Comparison of ENCODE assay signal across 21 cellular contexts in the genomic region with DNA sequence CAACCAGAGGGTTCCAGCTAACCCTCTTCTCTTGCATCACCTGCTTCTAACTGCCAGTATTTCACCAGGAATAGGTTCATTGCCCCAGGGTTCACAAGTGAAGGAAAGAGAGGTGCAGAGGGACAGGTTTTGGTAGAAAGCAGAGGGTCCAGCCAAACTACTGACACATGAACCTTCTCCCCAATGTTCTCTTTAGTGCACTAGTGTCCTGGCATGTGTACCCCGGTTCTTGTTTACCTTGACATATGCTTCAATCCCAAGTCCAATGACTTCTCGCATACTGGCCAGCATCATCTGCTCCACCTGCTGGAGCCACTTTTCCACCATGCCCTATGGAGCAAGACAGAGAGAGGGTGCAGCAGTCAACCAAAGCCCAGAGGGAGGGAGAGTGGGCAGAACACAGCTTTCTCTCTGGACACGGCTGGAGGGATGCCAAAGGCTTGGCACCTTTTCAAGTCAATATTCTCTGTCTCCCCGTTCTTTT.
DNase-seq lines count a peak whose midpoint lies in the region; ATAC-seq, FAIRE-seq and TF ChIP-seq lines count a peak whose summit lies in the region.
"Had no signal": no experiment of that assay in that cellular context is flagged by ENCODE, and none has a peak within 500 bp of the region (broad histone marks: within the 10 kb centered on the region; RNA-seq: fewer than 3 reads in every experiment).

No MANE protein-coding gene starts in this region.

- H4K20me1 ChIP-seq in H1 (replicated peaks in 1 of 2; ENCODE audit: control insufficient read depth in 1 of 2, insufficient read depth in 2 of 2, low read length in 2 of 2), result no peaks in the 10 kb centered on the region

- H4K91ac ChIP-seq in H1 (replicated peaks; ENCODE audit: insufficient read length, low read length), result no peak overlapping the region

- H3K4me1 ChIP-seq in H1 (replicated peaks in 1 of 4; ENCODE audit: control insufficient read depth in 3 of 4, insufficient read depth in 4 of 4, low read length in 3 of 4), result no peaks in the 10 kb centered on the region
- no peaks in the 10 kb centered on the region for H3K4me1 ChIP-seq in effector memory CD4-positive, alpha-beta T cell (ENCODE audit: control insufficient read depth, insufficient read depth, low read length, poor library complexity, severe bottlenecking)
- H3K4me1 ChIP-seq: SJSA1 had no signal

- no peak overlapping the region for H3K56ac ChIP-seq in H1 (replicated peaks; ENCODE audit: insufficient read length, low read depth, low read length)

- H3K27me3 Mint-ChIP-seq in stimulated activated memory B cell treated with anti-CD40 and anti-IgM and Interleukin-4, amounts not matched to agents 10 μg/mL and 1 μg/mL and 100 μg/mL, for 72 hours, result no peaks in the 10 kb centered on the region

- H3K18ac ChIP-seq in H1 (ENCODE audit: extremely low read depth, low read length), result no peak overlapping the region

- no peaks in the 10 kb centered on the region for H3K79me1 ChIP-seq in H1 (ENCODE audit: low read depth, low read length)

- H3K27me3 ChIP-seq in H1 (replicated peaks in 1 of 4; ENCODE audit: control insufficient read depth in 3 of 4, extremely low read depth in 1 of 4, insufficient read depth in 3 of 4, low read length in 3 of 4), result no peaks in the 10 kb centered on the region
- no peaks in the 10 kb centered on the region for H3K27me3 ChIP-seq in effector memory CD4-positive, alpha-beta T cell (replicated peaks; ENCODE audit: control insufficient read depth, insufficient read depth, low read length, poor library complexity, severe bottlenecking)

- H3K9me3 Mint-ChIP-seq in stimulated activated memory B cell treated with anti-CD40 and anti-IgM and Interleukin-4, amounts not matched to agents 10 μg/mL and 1 μg/mL and 100 μg/mL, for 72 hours, result no peaks in the 10 kb centered on the region

- H3K79me2 ChIP-seq in H1 (ENCODE audit: control insufficient read depth in 1 of 2, insufficient read depth in 2 of 2, low read length in 2 of 2), result no peaks in the 10 kb centered on the region

- peak overlapping the region; percentile 51; the same call in 1 of the 2 replicates for H2AFZ ChIP-seq in H1 (ENCODE audit: low read length)

- no peaks in the 10 kb centered on the region for H3K36me3 ChIP-seq in H1 (ENCODE audit: control insufficient read depth in 2 of 4, insufficient read depth in 4 of 4, low read length in 3 of 4)
- H3K36me3 ChIP-seq in effector memory CD4-positive, alpha-beta T cell (ENCODE audit: control insufficient read depth, insufficient read depth, low read length), result no peaks in the 10 kb centered on the region
- H3K36me3 ChIP-seq: SJSA1 had no signal

- TF ChIP-seq EP300 in H1 (IDR thresholded peaks at IDR 0.05; ENCODE audit: borderline replicate concordance in 1 of 2, low read depth in 2 of 2, low read length in 2 of 2), result no peak

- WGBS in H1 (ENCODE audit: extremely low coverage in 1 of 2, insufficient coverage in 1 of 2, insufficient read length in 1 of 2, insufficient replicate concordance in 2 of 2, low coverage in 1 of 2, low lambda C conversion rate in 2 of 2, missing lambda C conversion rate in 1 of 2), 2 experiments, result 92% methylated on average over 2 of the region's 4 CpGs; no CpG with 5 or more reads in 1 of the 2 experiments

- no peak overlapping the region for H4K8ac ChIP-seq in H1 (ENCODE audit: extremely low read depth, insufficient read depth, low read length)

- no peak overlapping the region for H4K5ac ChIP-seq in H1 (ENCODE audit: insufficient read length, low read depth, low read length)

- no peak overlapping the region for H3K4me2 ChIP-seq in H1 (ENCODE audit: insufficient read depth in 1 of 2, low read depth in 2 of 2, low read length in 2 of 2)

- CTCF ChIA-PET in H1 (lab: Charles Lee; ENCODE audit: partially characterized antibody), result interaction anchor here (0.6 kb wide), 1 partner anchor 52 kb away, joined by 3 read pairs; no protein-coding TSS in a partner anchor

- POLR2A ChIA-PET in H1 (lab: Charles Lee; ENCODE audit: partially characterized antibody), result no interaction called here

- no peak overlapping the region for H3K9ac ChIP-seq in H1 (replicated peaks in 1 of 4; ENCODE audit: extremely low read depth in 1 of 4, low read depth in 3 of 4, low read length in 3 of 4)

- H2BK12ac ChIP-seq in H1 (ENCODE audit: low read depth, low read length), result no peak overlapping the region

- no peak overlapping the region for H3K4me3 ChIP-seq in H1 (ENCODE audit: extremely low read depth in 1 of 4, insufficient read depth in 2 of 4, low read depth in 3 of 4, low read length in 4 of 4)
- no peak overlapping the region for H3K4me3 ChIP-seq in effector memory CD4-positive, alpha-beta T cell (ENCODE audit: insufficient read depth, low read depth, low read length, poor library complexity, severe bottlenecking)
- H3K4me3 ChIP-seq: K562, SJSA1 had no signal

- H3K36me3 Mint-ChIP-seq in stimulated activated memory B cell treated with anti-CD40 and anti-IgM and Interleukin-4, amounts not matched to agents 10 μg/mL and 1 μg/mL and 100 μg/mL, for 72 hours, result no peaks in the 10 kb centered on the region

- H2AK5ac ChIP-seq in H1 (ENCODE audit: low read depth, low read length), result no peak overlapping the region

- H3K14ac ChIP-seq in H1 (ENCODE audit: insufficient read length), result no peak overlapping the region

- FAIRE-seq in H1 (lab: Jason Lieb, UNC), result no peak
- FAIRE-seq: G401.6, GM12891, GM19239, K562 had no signal

- ATAC-seq in stimulated activated memory B cell treated with anti-CD40 and anti-IgM and Interleukin-4, amounts not matched to agents 10 μg/mL and 1 μg/mL and 100 μg/mL, for 72 hours, result peak; percentile 11
- ATAC-seq: HCT116, K562 had no signal

- H2BK5ac ChIP-seq in H1 (ENCODE audit: low read depth, low read length), result no peak overlapping the region

- H2BK20ac ChIP-seq in H1 (ENCODE audit: low read length), result no peak overlapping the region

- no peak overlapping the region for H3K4ac ChIP-seq in H1 (replicated peaks; ENCODE audit: insufficient read length, low read depth, low read length)

- no peak for TF ChIP-seq RAD21 in H1 (IDR thresholded peaks at IDR 0.05 in 1 of 2, conservative IDR thresholded peaks at IDR 0.05 in 1 of 2; ENCODE audit: low read depth in 2 of 2, low read length in 2 of 2)

- no peak for TF ChIP-seq CTCF in H1 (IDR thresholded peaks at IDR 0.05; ENCODE audit: control extremely low read depth in 1 of 3, insufficient read depth in 1 of 3, low read depth in 1 of 3, low read length in 3 of 3)

- no peaks in the 10 kb centered on the region for H3K23me2 ChIP-seq in H1 (ENCODE audit: low read depth, low read length)

- H3K4me3 Mint-ChIP-seq in stimulated activated memory B cell treated with anti-CD40 and anti-IgM and Interleukin-4, amounts not matched to agents 10 μg/mL and 1 μg/mL and 100 μg/mL, for 72 hours, result no peak overlapping the region

- no peaks in the 10 kb centered on the region for H3K4me1 Mint-ChIP-seq in stimulated activated memory B cell treated with anti-CD40 and anti-IgM and Interleukin-4, amounts not matched to agents 10 μg/mL and 1 μg/mL and 100 μg/mL, for 72 hours

- no peak overlapping the region for H3K27ac Mint-ChIP-seq in stimulated activated memory B cell treated with anti-CD40 and anti-IgM and Interleukin-4, amounts not matched to agents 10 μg/mL and 1 μg/mL and 100 μg/mL, for 72 hours

- H3K23ac ChIP-seq in H1 (ENCODE audit: insufficient read length), result no peak overlapping the region

- no peak overlapping the region for H3K27ac ChIP-seq in H1 (ENCODE audit: low read depth, low read length)
- no peak overlapping the region for H3K27ac ChIP-seq in effector memory CD4-positive, alpha-beta T cell (ENCODE audit: insufficient read depth, low read length, poor library complexity, severe bottlenecking)
- H3K27ac ChIP-seq: RWPE1, SJSA1 had no signal

- DNase-seq in NCI-H1105 treated with DMSO at 0.1 percent for 48 hours (lab: John Stamatoyannopoulos, UW), result peak; percentile 0
- DNase-seq in NCI-H1105 (lab: John Stamatoyannopoulos, UW), result no peak
- peak; percentile 52 for DNase-seq in NCI-H2029 treated with DMSO at 0.1 percent for 48 hours (lab: John Stamatoyannopoulos, UW)
- DNase-seq in H1 (ENCODE audit: low read depth in 1 of 2, low spot score in 2 of 2), result no peak
- no peak for DNase-seq in NCI-H2227 (lab: John Stamatoyannopoulos, UW; ENCODE audit: unreplicated experiment)
- DNase-seq in activated naive CD4-positive, alpha-beta T cell (lab: John Stamatoyannopoulos, UW), result no peak
- no peak for DNase-seq in effector memory CD4-positive, alpha-beta T cell
- DNase-seq: C1 segment of cervical spinal cord, DMS153, NCI-H2081, NCI-H510A, OCI-M1, SW 1271 had no signal

- H3K9me3 ChIP-seq in H1 (ENCODE audit: insufficient read depth in 2 of 2, low read depth in 1 of 2, low read length in 1 of 2), result no peaks in the 10 kb centered on the region
- no peaks in the 10 kb centered on the region for H3K9me3 ChIP-seq in effector memory CD4-positive, alpha-beta T cell (ENCODE audit: control insufficient read depth, low read length)
- H3K9me3 ChIP-seq: SJSA1 had no signal

- no peak for TF ChIP-seq POLR2A in H1 (IDR thresholded peaks at IDR 0.05; ENCODE audit: control extremely low read depth in 1 of 2, low read depth in 2 of 2, low read length in 2 of 2)

- no peak overlapping the region for H2BK120ac ChIP-seq in H1 (replicated peaks; ENCODE audit: low read depth, low read length)

- no peak overlapping the region for H2BK15ac ChIP-seq in H1 (ENCODE audit: low read length)

TF ChIP-seq in H1, 55 proteins besides CTCF, POLR2A, EP300 and RAD21:
- no peak for TF ChIP-seq SP1 (IDR thresholded peaks at IDR 0.05; ENCODE audit: low read depth, low read length)
- no peak for TF ChIP-seq SAP30 (IDR thresholded peaks at IDR 0.05; ENCODE audit: insufficient read depth, insufficient replicate concordance, low read length)
- no peak for TF ChIP-seq ASH2L (IDR thresholded peaks at IDR 0.05; ENCODE audit: low read length)
- no peak for TF ChIP-seq CBX8 (IDR thresholded peaks at IDR 0.05; ENCODE audit: borderline replicate concordance, low read depth, low read length)
- no peak for TF ChIP-seq HDAC2 (IDR thresholded peaks at IDR 0.05; ENCODE audit: borderline replicate concordance in 1 of 2, low read depth in 2 of 2, low read length in 2 of 2)

Comparison
In these comparisons a context has a peak if more than half of its experiments do, and no peak if none do; other contexts are left out.
1. DNase-seq: peak in NCI-H1105 treated with DMSO at 0.1 percent for 48 hours (single experiment) and NCI-H2029 treated with DMSO at 0.1 percent for 48 hours (single experiment); none in NCI-H1105 (single experiment), H1 (0 of 2), NCI-H2227 (single experiment), activated naive CD4-positive, alpha-beta T cell (0 of 4) and effector memory CD4-positive, alpha-beta T cell (0 of 3).